In the genomic region with DNA sequence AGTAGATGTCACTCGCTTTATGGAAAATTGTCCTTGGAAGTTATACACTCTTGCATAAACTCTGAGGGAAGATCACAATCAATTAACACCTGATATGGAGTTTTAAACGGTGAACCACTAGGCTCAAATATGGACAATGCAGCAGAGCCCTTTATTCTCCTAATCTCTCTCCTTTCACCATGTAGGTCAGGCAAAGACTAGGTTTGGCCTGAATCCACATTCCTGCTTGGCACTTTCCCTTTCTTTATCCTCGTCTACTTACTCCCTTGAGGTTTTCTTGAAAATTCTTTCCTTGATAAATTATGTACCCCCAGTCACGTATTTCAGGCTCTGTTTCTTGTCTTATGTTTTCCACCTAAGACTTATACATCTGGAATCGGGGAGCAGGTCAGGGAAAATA, we compare ENCODE assay signal across 22 cellular contexts.
"Had no signal": no experiment of that assay in that cellular context is flagged by ENCODE, and none has a peak within 500 bp of the region (broad histone marks: within the 10 kb centered on the region; RNA-seq: fewer than 3 reads in every experiment).

No MANE protein-coding gene starts in this region.

- H3K9me3 ChIP-seq: mucosa of descending colon, right atrium auricular region, sigmoid colon, thoracic aorta had no signal

- H3K27me3 ChIP-seq: dorsolateral prefrontal cortex, right atrium auricular region, sigmoid colon had no signal

- H3K27ac Mint-ChIP-seq: memory B cell; naive B cell; natural killer cell treated with Interleukin-12 subunit alpha and Interleukin-12 subunit beta and Interleukin-15 and Interleukin-18, amount 100 ng/mL, for 72 hours; progenitor cell of endocrine pancreas; stimulated activated naive B cell treated with anti-CD40 and anti-IgM and Interleukin-4, amounts not matched to agents 10 μg/mL and 1 μg/mL and 100 μg/mL, for 72 hours; stimulated activated naive CD8-positive, alpha-beta T cell treated with anti-CD3 and anti-CD28 coated beads, Interleukin-15, Interleukin-2, amounts not matched to agents 100 ng/mL and 50 ng/mL, for 24 hours had no signal

- H3K9me3 Mint-ChIP-seq: mesothelial cell of epicardium; neural crest cell; stimulated activated naive CD8-positive, alpha-beta T cell treated with anti-CD3 and anti-CD28 coated beads, Interleukin-15, Interleukin-2, amounts not matched to agents 100 ng/mL and 50 ng/mL, for 24 hours had no signal

- H3K79me2 ChIP-seq: parathyroid adenoma had no signal

- DNase-seq: cerebellar nuclear complex; dorsolateral prefrontal cortex; effector CD4-positive, alpha-beta T cell; hypothalamus; kidney; mucosa of descending colon; naive B cell; sigmoid colon; stimulated activated CD4-positive, alpha-beta T cell treated with anti-CD3 and anti-CD28 coated beads, Interleukin-2, amount 100 ng/mL, for 48 hours; stimulated activated naive B cell treated with anti-CD40 and anti-IgM and Interleukin-4, amounts not matched to agents 10 μg/mL and 1 μg/mL and 100 μg/mL, for 72 hours; trophoblast cell had no signal

- H3K27ac ChIP-seq: dorsolateral prefrontal cortex, parathyroid adenoma, right atrium auricular region, sigmoid colon, thoracic aorta had no signal

- H3K36me3 ChIP-seq: right atrium auricular region, sigmoid colon, thoracic aorta had no signal

- H3K27me3 Mint-ChIP-seq: memory B cell; naive B cell; natural killer cell treated with Interleukin-12 subunit alpha and Interleukin-12 subunit beta and Interleukin-15 and Interleukin-18, amount 100 ng/mL, for 72 hours; progenitor cell of endocrine pancreas; stimulated activated naive B cell treated with anti-CD40 and anti-IgM and Interleukin-4, amounts not matched to agents 10 μg/mL and 1 μg/mL and 100 μg/mL, for 72 hours; stimulated activated naive CD8-positive, alpha-beta T cell treated with anti-CD3 and anti-CD28 coated beads, Interleukin-15, Interleukin-2, amounts not matched to agents 100 ng/mL and 50 ng/mL, for 24 hours had no signal

- H3K4me1 ChIP-seq: parathyroid adenoma, right atrium auricular region, sigmoid colon had no signal

- H3K4me3 Mint-ChIP-seq: memory B cell; mesothelial cell of epicardium; naive B cell; natural killer cell treated with Interleukin-12 subunit alpha and Interleukin-12 subunit beta and Interleukin-15 and Interleukin-18, amount 100 ng/mL, for 72 hours; neural crest cell; stimulated activated naive B cell treated with anti-CD40 and anti-IgM and Interleukin-4, amounts not matched to agents 10 μg/mL and 1 μg/mL and 100 μg/mL, for 72 hours; stimulated activated naive CD8-positive, alpha-beta T cell treated with anti-CD3 and anti-CD28 coated beads, Interleukin-15, Interleukin-2, amounts not matched to agents 100 ng/mL and 50 ng/mL, for 24 hours had no signal

- H3K4me1 Mint-ChIP-seq: memory B cell; naive B cell; neural crest cell; stimulated activated naive B cell treated with anti-CD40 and anti-IgM and Interleukin-4, amounts not matched to agents 10 μg/mL and 1 μg/mL and 100 μg/mL, for 72 hours had no signal

- H3K9ac ChIP-seq: parathyroid adenoma had no signal

- H3K36me3 Mint-ChIP-seq: memory B cell; mesothelial cell of epicardium; naive B cell; natural killer cell treated with Interleukin-12 subunit alpha and Interleukin-12 subunit beta and Interleukin-15 and Interleukin-18, amount 100 ng/mL, for 72 hours; stimulated activated naive B cell treated with anti-CD40 and anti-IgM and Interleukin-4, amounts not matched to agents 10 μg/mL and 1 μg/mL and 100 μg/mL, for 72 hours had no signal

- H3K4me3 ChIP-seq: dorsolateral prefrontal cortex, lung, mucosa of descending colon, right atrium auricular region, sigmoid colon, thoracic aorta had no signal

- ATAC-seq: left lobe of liver; mucosa of descending colon; natural killer cell treated with Interleukin-12 subunit alpha and Interleukin-12 subunit beta and Interleukin-15 and Interleukin-18, amount 100 ng/mL, for 72 hours; stimulated activated naive B cell treated with anti-CD40 and anti-IgM and Interleukin-4, amounts not matched to agents 10 μg/mL and 1 μg/mL and 100 μg/mL, for 72 hours had no signal
